ENCODE assay signal across 8 cellular contexts in the genomic region with DNA sequence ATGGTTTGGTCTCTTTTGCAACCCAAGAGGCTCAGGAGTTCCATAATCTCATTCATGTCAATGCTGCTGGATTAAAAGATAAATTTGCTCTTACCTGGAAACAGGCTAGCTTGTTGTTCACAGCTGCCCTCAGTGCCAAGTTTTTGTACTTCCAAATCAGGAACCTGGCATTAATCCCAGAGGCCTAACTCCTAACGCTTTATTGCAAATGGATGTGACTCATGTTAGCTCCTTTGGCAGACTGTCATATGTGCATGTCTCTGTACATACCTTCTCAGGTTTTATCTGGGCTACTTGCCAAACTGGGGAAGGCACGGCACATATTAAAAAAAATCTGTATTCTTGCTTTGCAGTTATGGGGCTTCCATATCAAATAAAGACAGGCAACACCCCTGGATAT. TPM values are rescaled to one million over a fixed set of nuclear protein-coding genes. Genes with fewer than 3 reads are reported as not detected.
DNase-seq lines count a peak whose midpoint lies in the region; ATAC-seq and TF ChIP-seq lines count a peak whose summit lies in the region.
"Not testable (repeated sequence)": the region's sequence is repeated elsewhere in the genome, so short reads cannot be mapped to it uniquely, and the experiment has no call there.

No MANE protein-coding gene starts in this region.

- not testable (repeated sequence) for ATAC-seq in RWPE2 (ENCODE audit: low read depth)

- peak overlapping the region; percentile 13 for H3K4me2 ChIP-seq in mammary epithelial cell (ENCODE audit: insufficient read depth, low read depth, low read length)

- DNase-seq in AG09309 (ENCODE audit: low read depth) (peak; percentile 34), ELR (ENCODE audit: low read depth) (peak; percentile 25), MG63 (peak; percentile 44), NCI-H2196 (lab: John Stamatoyannopoulos, UW; ENCODE audit: unreplicated experiment) (peak; percentile 78), RWPE2 (ENCODE audit: low spot score) (peak; percentile 50), mammary epithelial cell (peak; percentile 85), fibroblast of the conjunctiva (ENCODE audit: low read depth) (peak; percentile 6), retinal pigment epithelial cell (ENCODE audit: low read depth) (peak; percentile 48)

- intact Hi-C loops in mammary epithelial cell (cut with micrococcal nuclease): loop anchor here (10.0 kb wide), 1 partner anchor 131 kb away; no protein-coding TSS in a partner anchor

- not testable (repeated sequence) for H3K36me3 ChIP-seq in MG63; RWPE2 (ENCODE audit: low read depth); mammary epithelial cell (ENCODE audit: insufficient read depth, low read length)

- H3K4me3 ChIP-seq in AG09309 (ENCODE audit: control insufficient read depth, low read depth, low read length); MG63; RWPE2 (ENCODE audit: severe bottlenecking); mammary epithelial cell (replicated peaks in 1 of 3; ENCODE audit: insufficient read depth in 1 of 3, low read depth in 2 of 3, low read length in 3 of 3); retinal pigment epithelial cell (ENCODE audit: low read length): not testable (repeated sequence)

- in situ Hi-C loops in mammary epithelial cell (cut with MboI; ENCODE audit: low sequenced_read_pairs in 2 of 2): not testable (repeated sequence)

- not testable (repeated sequence) for H2AFZ ChIP-seq in mammary epithelial cell (ENCODE audit: low read depth, low read length)

- not testable (repeated sequence) for H4K20me1 ChIP-seq in mammary epithelial cell (ENCODE audit: insufficient read depth, low read length)

- H3K9ac ChIP-seq in mammary epithelial cell (ENCODE audit: insufficient read depth, low read length): not testable (repeated sequence)

- dilution Hi-C loops in mammary epithelial cell (cut with HindIII; ENCODE audit: low sequenced_read_pairs): not testable (repeated sequence)

- H3K9me3 ChIP-seq in MG63; RWPE2 (ENCODE audit: severe bottlenecking); mammary epithelial cell (replicated peaks; ENCODE audit: insufficient read depth, low read length): not testable (repeated sequence)

- WGBS in mammary epithelial cell (ENCODE audit: low coverage, missing lambda C conversion rate): 0% methylated on average over 2 of the region's 2 CpGs

- peaks cover 19% of the 10 kb centered on the region for H3K4me1 ChIP-seq in RWPE2 (ENCODE audit: insufficient read depth, poor library complexity, severe bottlenecking)
- not testable (repeated sequence) for H3K4me1 ChIP-seq in mammary epithelial cell (ENCODE audit: insufficient read depth, low read length)

- H3K27me3 ChIP-seq in MG63; RWPE2 (ENCODE audit: insufficient read depth, poor library complexity, severe bottlenecking); mammary epithelial cell (ENCODE audit: insufficient read depth, low read length): not testable (repeated sequence)

- TF ChIP-seq CTCF in AG09309 (IDR thresholded peaks at IDR 0.05; ENCODE audit: control insufficient read depth, insufficient read depth, low read depth, low read length, missing control alignments); RWPE2 (IDR thresholded peaks at IDR 0.05; ENCODE audit: poor library complexity, severe bottlenecking); mammary epithelial cell (conservative IDR thresholded peaks at IDR 0.05 in 1 of 2, IDR thresholded peaks at IDR 0.05 in 1 of 2; ENCODE audit: extremely low read depth in 1 of 2, insufficient read depth in 1 of 2, low read depth in 1 of 2, low read length in 2 of 2); retinal pigment epithelial cell (conservative IDR thresholded peaks at IDR 0.05; ENCODE audit: low read depth, low read length): not testable (repeated sequence)

- H3K27ac ChIP-seq in RWPE2 (ENCODE audit: poor library complexity, severe bottlenecking); mammary epithelial cell (ENCODE audit: insufficient read depth, low read depth, low read length): not testable (repeated sequence)

- not testable (repeated sequence) for BruUV-seq in mammary epithelial cell (replicated peaks; lab: Mats Ljungman, UMichigan)

- H3K79me2 ChIP-seq in mammary epithelial cell (ENCODE audit: insufficient read depth, low read length): not testable (repeated sequence)

- CTCF ChIA-PET in mammary epithelial cell (lab: Charles Lee; ENCODE audit: low non-redundant PET): not testable (repeated sequence)

RNA-seq across cellular contexts. Expression of a gene that starts 49.1 kb away (rescaled TPM):
- total RNA-seq in MG63 (2014; rRNA removed; shearing (Covaris generic); ENCODE audit: low replicate concordance): 2.8 and 4.2 TPM in 2 replicates
- total RNA-seq in mammary epithelial cell: 10 to 100 TPM; 10.3 to 15.6 TPM
- polyA plus RNA-seq in mammary epithelial cell: 3.1 TPM
- 6.6 TPM for polyA minus RNA-seq in mammary epithelial cell

Comparison
In these comparisons a context has a peak if more than half of its experiments do, and no peak if none do; other contexts are left out.
1. DNase-seq: peak in every context shown above with its lines; median percentile 85 in mammary epithelial cell; 78 in NCI-H2196; 50 in RWPE2; 48 in retinal pigment epithelial cell; 44 in MG63; 34 in AG09309; 25 in ELR; 6 in fibroblast of the conjunctiva.